16 cellular contexts compared by ENCODE assay signal in the genomic region with DNA sequence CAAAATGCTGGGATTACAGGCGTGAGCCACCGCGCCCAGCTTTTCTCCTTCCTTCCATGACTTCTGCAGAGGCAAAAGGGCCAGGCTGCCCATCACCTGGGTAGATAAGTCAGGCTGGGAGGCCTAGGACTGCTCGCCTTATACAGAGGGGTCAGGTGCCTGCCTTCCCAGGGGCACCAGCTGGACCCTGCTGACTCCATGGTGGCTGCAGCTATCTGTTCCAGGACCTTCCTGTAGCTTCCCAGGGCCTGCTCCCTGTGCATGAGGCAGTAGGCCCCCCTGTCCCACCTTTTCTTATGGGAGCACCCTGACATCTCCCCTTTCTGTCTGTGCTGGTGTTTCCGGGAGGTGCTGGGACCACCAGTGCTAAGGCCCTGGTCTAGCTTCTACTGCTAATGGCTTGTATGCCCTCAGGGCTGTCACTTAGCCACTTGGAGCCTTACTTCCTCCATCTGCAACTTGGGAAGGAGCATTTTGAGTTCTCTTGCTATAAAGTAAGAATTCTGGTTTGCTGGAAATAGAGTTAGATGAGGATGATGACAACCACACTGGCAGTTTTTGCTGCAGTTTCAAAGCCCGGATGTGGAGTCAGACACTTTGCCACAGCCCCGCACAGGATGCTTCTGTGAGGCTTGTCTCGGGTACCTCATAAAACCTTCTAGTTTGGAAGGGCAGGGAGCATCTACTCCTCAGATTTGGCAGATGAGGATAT. TPM values are rescaled to one million over a fixed set of nuclear protein-coding genes. Genes with fewer than 3 reads are reported as not detected.
DNase-seq lines count a peak whose midpoint lies in the region; ATAC-seq, FAIRE-seq and TF ChIP-seq lines count a peak whose summit lies in the region.
"Had no signal": no experiment of that assay in that cellular context is flagged by ENCODE, and none has a peak within 500 bp of the region (broad histone marks: within the 10 kb centered on the region; RNA-seq: fewer than 3 reads in every experiment).

No MANE protein-coding gene starts in this region.

- H3K9me2 ChIP-seq in PC-9 (ENCODE audit: insufficient read depth) = no peaks in the 10 kb centered on the region

- H2AFZ ChIP-seq in PC-9 = no peak overlapping the region

- no peak overlapping the region for H3K4me3 ChIP-seq in right atrium auricular region
- peak overlapping the region in 1 of 2 donors; percentile 27 for H3K4me3 ChIP-seq in kidney (ENCODE audit: low read length in 2 of 2)
- H3K4me3 ChIP-seq in skeletal muscle satellite cell (ENCODE audit: low read length) = no peak overlapping the region
- no peak overlapping the region for H3K4me3 ChIP-seq in PC-9

- no peak for ATAC-seq in activated T-cell treated with anti-CD3 and anti-CD28 coated beads, Interleukin-2, amount 50 U/mL, for 4 hours
- ATAC-seq in GM19467 (IDR thresholded peaks at IDR 0.05; ENCODE audit: unreplicated experiment) = no peak

- POLR2A ChIA-PET in PC-9 (lab: Charles Lee; ENCODE audit: unreplicated experiment) = no interaction called here

- H3K9me3 Mint-ChIP-seq in activated T-cell treated with anti-CD3 and anti-CD28 coated beads, Interleukin-2, amount 50 U/mL, for 4 hours = no peaks in the 10 kb centered on the region
- H3K9me3 Mint-ChIP-seq: activated CD4-positive, alpha-beta T cell treated with anti-CD3 and anti-CD28 coated beads, Interleukin-2, amount 10 ng/mL, durations not matched to agents 24 days and 14 days; endodermal cell had no signal

- H3K4me2 ChIP-seq in skeletal muscle satellite cell (ENCODE audit: low read length) (peak overlapping the region; percentile 74), PC-9 (no peak overlapping the region)

- no peaks in the 10 kb centered on the region for H3K4me1 Mint-ChIP-seq in activated T-cell treated with anti-CD3 and anti-CD28 coated beads, Interleukin-2, amount 50 U/mL, for 4 hours (ENCODE audit: low read depth)
- H3K4me1 Mint-ChIP-seq: activated CD4-positive, alpha-beta T cell treated with anti-CD3 and anti-CD28 coated beads, Interleukin-2, amount 10 ng/mL, durations not matched to agents 24 days and 14 days had no signal

- H3K9me3 ChIP-seq in right atrium auricular region (no peaks in the 10 kb centered on the region), kidney (ENCODE audit: control insufficient read depth in 1 of 2, low read length in 2 of 2) (no peaks in the 10 kb centered on the region), skeletal muscle satellite cell (replicated peaks; ENCODE audit: low read length) (no peaks in the 10 kb centered on the region), PC-9 (ENCODE audit: insufficient read depth, low read depth) (no peaks in the 10 kb centered on the region)
- H3K9me3 ChIP-seq: Caco-2 had no signal

- H3K36me3 ChIP-seq in right atrium auricular region (no peaks in the 10 kb centered on the region), kidney (ENCODE audit: control insufficient read depth in 1 of 2, insufficient read depth in 2 of 2, low read length in 2 of 2) (no peaks in the 10 kb centered on the region), skeletal muscle satellite cell (ENCODE audit: insufficient read depth, low read length) (no peaks in the 10 kb centered on the region), PC-9 (ENCODE audit: low read depth) (peaks cover 5% of the 10 kb centered on the region; the same call in 1 of the 2 replicates)

- peak overlapping the region; percentile 68 to 81 for H3K27ac ChIP-seq in right atrium auricular region
- H3K27ac ChIP-seq in kidney (ENCODE audit: low read depth in 2 of 2, low read length in 2 of 2) = peak overlapping the region; percentile 38 to 71
- H3K27ac ChIP-seq in PC-9 = no peak overlapping the region

- peaks cover 42% of the 10 kb centered on the region for H4K20me1 ChIP-seq in PC-9 (ENCODE audit: insufficient read depth)

- H3K79me2 ChIP-seq in PC-9 (ENCODE audit: low read depth) = peaks cover 100% of the 10 kb centered on the region

- TF ChIP-seq CTCF in right atrium auricular region (IDR thresholded peaks at IDR 0.05) = no peak
- TF ChIP-seq CTCF in kidney (IDR thresholded peaks at IDR 0.05; ENCODE audit: borderline replicate concordance, extremely low read depth, insufficient read depth) = no peak
- TF ChIP-seq CTCF in PC-9 (conservative IDR thresholded peaks at IDR 0.05) = no peak

- CTCF ChIA-PET in PC-9 (lab: Charles Lee) = no interaction called here

- intact Hi-C loops in cardiac septum (cut with DNase I) = no loop called here
- intact Hi-C loops in kidney (cut with DNase I) = no loop called here
- intact Hi-C loops in PC-9 (cut with micrococcal nuclease; ENCODE audit: unreplicated experiment) = no loop called here

- no peak for FAIRE-seq in kidney (lab: Jason Lieb, UNC)

- no peaks in the 10 kb centered on the region for H3K27me3 Mint-ChIP-seq in activated T-cell treated with anti-CD3 and anti-CD28 coated beads, Interleukin-2, amount 50 U/mL, for 4 hours (ENCODE audit: low read depth)

- no peak overlapping the region for H3K4me3 Mint-ChIP-seq in activated T-cell treated with anti-CD3 and anti-CD28 coated beads, Interleukin-2, amount 50 U/mL, for 4 hours
- H3K4me3 Mint-ChIP-seq: activated CD4-positive, alpha-beta T cell treated with anti-CD3 and anti-CD28 coated beads, Interleukin-2, amount 10 ng/mL, durations not matched to agents 24 days and 14 days; endodermal cell had no signal

- peaks cover 36% of the 10 kb centered on the region; the same call in 1 of the 2 replicates for H3F3A ChIP-seq in PC-9 (ENCODE audit: insufficient read depth, low read depth)

- H3K27me3 ChIP-seq in right atrium auricular region = no peaks in the 10 kb centered on the region
- no peaks in the 10 kb centered on the region for H3K27me3 ChIP-seq in skeletal muscle satellite cell (ENCODE audit: control insufficient read depth, insufficient read depth, low read length)
- no peaks in the 10 kb centered on the region for H3K27me3 ChIP-seq in PC-9 (ENCODE audit: insufficient read depth, low read depth)

- H3K9ac ChIP-seq in kidney (ENCODE audit: low read length in 2 of 2) (peak overlapping the region in 1 of 2 donors; percentile 78), skeletal muscle satellite cell (ENCODE audit: low read depth, low read length) (peak overlapping the region; percentile 79)

- BruUV-seq in PC-9 (replicated peaks; lab: Mats Ljungman, UMichigan) = no TSS peak

- no peaks in the 10 kb centered on the region for H3K36me3 Mint-ChIP-seq in activated T-cell treated with anti-CD3 and anti-CD28 coated beads, Interleukin-2, amount 50 U/mL, for 4 hours (ENCODE audit: insufficient read depth)

- H3K4me1 ChIP-seq in right atrium auricular region = peaks cover 0 to 69% of the 10 kb centered on the region in 2 donors
- H3K4me1 ChIP-seq in kidney (ENCODE audit: control insufficient read depth in 1 of 2, insufficient read depth in 1 of 2, low read depth in 1 of 2, low read length in 2 of 2) = peaks cover 72 to 75% of the 10 kb centered on the region in 2 donors
- peaks cover 42% of the 10 kb centered on the region for H3K4me1 ChIP-seq in skeletal muscle satellite cell (ENCODE audit: control insufficient read depth, insufficient read depth, low read length)
- H3K4me1 ChIP-seq in PC-9 (replicated peaks; ENCODE audit: insufficient read depth) = peaks cover 27% of the 10 kb centered on the region

- no peak for DNase-seq in right atrium auricular region (ENCODE audit: low spot score)
- no peak for DNase-seq in cardiac septum (ENCODE audit: low spot score)
- no peak for DNase-seq in kidney
- no peak for DNase-seq in activated T-cell treated with anti-CD3 and anti-CD28 coated beads, Interleukin-2, amount 50 U/mL, for 4 hours
- no peak for DNase-seq in PC-9
- DNase-seq in activated CD4-positive, alpha-beta T cell treated with anti-CD3 and anti-CD28 coated beads, Interleukin-2, amount 50 U/mL, for 4 hours = no peak
- DNase-seq: activated CD4-positive, alpha-beta T cell treated with anti-CD3 and anti-CD28 coated beads, Interleukin-2, amount 10 ng/mL, durations not matched to agents 24 days and 14 days; activated effector memory CD4-positive, alpha-beta T cell treated with anti-CD3 and anti-CD28 coated beads, Interleukin-2, amount 50 U/mL, for 16 hours; Caco-2; endodermal cell; GF-D8; NCI-H2029 treated with DMSO at 0.1 percent for 48 hours; NCI-H82; stimulated activated CD4-positive, alpha-beta T cell treated with anti-CD3 and anti-CD28 coated beads, Interleukin-1b, Interleukin-23, amount 100 ng/mL, for 48 hours had no signal

RNA-seq across cellular contexts. Expression of gene SOX13, which starts 14.4 kb away (rescaled TPM):
- total RNA-seq in right atrium auricular region (1 to 10 TPM; 7.9 to 8.6 TPM), cardiac septum (17.9 TPM), kidney (55.2 TPM), PC-9 (2021) (89.9 and 102 TPM in 2 replicates)
- polyA plus RNA-seq in kidney (ENCODE audit: insufficient read depth, low read depth, low replicate concordance) = 23.9 TPM
- total RNA-seq in skeletal muscle satellite cell (2012; rRNA removed) = 8.1 and 12.0 TPM in 2 replicates
- 1 to 10 TPM in 2 of 3 donors, under 1 TPM in 1; 0.33 to 1.4 (median 1.0) TPM for total RNA-seq in activated T-cell treated with anti-CD3 and anti-CD28 coated beads, Interleukin-2, amount 50 U/mL, for 4 hours
- total RNA-seq: activated CD4-positive, alpha-beta T cell treated with anti-CD3 and anti-CD28 coated beads, Interleukin-2, amount 10 ng/mL, durations not matched to agents 24 days and 14 days had no signal
